Comparison of ENCODE assay signal across 8 cellular contexts in genomic region chr17:66094727-66095126, GRCh38.
"Had no signal": no experiment of that assay in that cellular context is flagged by ENCODE, and none has a peak within 500 bp of the region (broad histone marks: within the 10 kb centered on the region; RNA-seq: fewer than 3 reads in every experiment).

No MANE protein-coding gene starts in this region.

- FAIRE-seq: G401.6, GM12878, GM12891, GM12892, GM18507, GM19239 had no signal

- ATAC-seq: GM12878 had no signal

- DNase-seq: GDM1, GF-D8 had no signal

- H3K4me3 ChIP-seq: GM12878 had no signal
